14 cellular contexts compared by ENCODE assay signal in genomic region chr10:117306674-117307073, GRCh38.
"Had no signal": no experiment of that assay in that cellular context is flagged by ENCODE, and none has a peak within 500 bp of the region (broad histone marks: within the 10 kb centered on the region; RNA-seq: fewer than 3 reads in every experiment).

No MANE protein-coding gene starts in this region.

- ATAC-seq: natural killer cell; psoas muscle; stimulated activated naive B cell treated with anti-CD40 and anti-IgM and Interleukin-4, amounts not matched to agents 10 μg/mL and 1 μg/mL and 100 μg/mL, for 72 hours; stimulated activated naive CD8-positive, alpha-beta T cell treated with anti-CD3 and anti-CD28 coated beads, Interleukin-15, Interleukin-2, amounts not matched to agents 100 U/mL and 50 U/mL, for 24 hours; upper lobe of right lung had no signal

- FAIRE-seq: urothelium cell line had no signal

- H3K4me1 ChIP-seq: left ventricle myocardium inferior, neural progenitor cell, parathyroid adenoma, psoas muscle, stomach, testis, thyroid gland, upper lobe of right lung had no signal

- H3K27ac ChIP-seq: left ventricle myocardium inferior, neural progenitor cell, parathyroid adenoma, psoas muscle, stomach, testis, thyroid gland, upper lobe of right lung had no signal

- H3K36me3 ChIP-seq: left ventricle myocardium inferior, neural progenitor cell, thyroid gland, upper lobe of right lung had no signal

- H3K9me3 ChIP-seq: left ventricle myocardium inferior, neutrophil, psoas muscle, testis, thyroid gland, upper lobe of right lung had no signal

- H3K4me3 ChIP-seq: left ventricle myocardium inferior, lung, neural progenitor cell, psoas muscle, stomach, testis, thyroid gland, upper lobe of right lung had no signal
